Comparison of ENCODE assay signal across 9 cellular contexts in genomic region chr17:74924250-74924948, GRCh38. TPM values are rescaled to one million over a fixed set of nuclear protein-coding genes. Genes with fewer than 3 reads are reported as not detected.
A peak's percentile ranks its signal among the peaks of the same experiment; 100 is the strongest.
DNase-seq lines count a peak whose midpoint lies in the region; ATAC-seq and TF ChIP-seq lines count a peak whose summit lies in the region.
"Had no signal": no experiment of that assay in that cellular context is flagged by ENCODE, and none has a peak within 500 bp of the region (broad histone marks: within the 10 kb centered on the region; RNA-seq: fewer than 3 reads in every experiment).

Gene OTOP2, plus strand, starts transcription at chr17:74924273. Its CDS starts 360 bp downstream, at chr17:74924633.

- no peak within 1 kb of the TSS for H3K9ac ChIP-seq in H9 (ENCODE audit: extremely low read depth, insufficient read length, low read length)

- H2BK12ac ChIP-seq in H9 (ENCODE audit: insufficient read length, low read depth, low read length) = no peak within 1 kb of the TSS

- peak within 1 kb of the TSS; percentile 72 for H3K4me2 ChIP-seq in H9 (ENCODE audit: insufficient read depth, insufficient read length, low read length)

- H3T11ph ChIP-seq in H9 (ENCODE audit: low read length) = no peak within 1 kb of the TSS

- no peaks in the 10 kb centered on the region for H3K36me3 ChIP-seq in prostate gland

- no peak within 1 kb of the TSS for H3K56ac ChIP-seq in H9 (ENCODE audit: insufficient read length, low read depth, low read length)

- no peak within 1 kb of the TSS for H4K91ac ChIP-seq in H9 (ENCODE audit: insufficient read length, low read depth, low read length)

- H3K9me3 ChIP-seq in H9 (ENCODE audit: control insufficient read depth, low read depth, low read length) (no peaks in the 10 kb centered on the region), prostate gland (no peaks in the 10 kb centered on the region)

- no peak within 1 kb of the TSS for H3K27ac Mint-ChIP-seq in H9

- intact Hi-C loops in prostate gland (cut with DNase I) = no loop called here

- H3K27ac ChIP-seq in H9 (ENCODE audit: insufficient read length, low read depth, low read length) (no peak within 1 kb of the TSS), prostate gland (no peak within 1 kb of the TSS)

- H3K4me1 ChIP-seq in H9 (ENCODE audit: insufficient read depth, low read length) (no peaks in the 10 kb centered on the region), prostate gland (replicated peaks) (peaks cover 7% of the 10 kb centered on the region)

- H3K4ac ChIP-seq in H9 (ENCODE audit: low read depth, low read length) = no peak within 1 kb of the TSS

- no peak within 1 kb of the TSS for H3K23ac ChIP-seq in H9 (ENCODE audit: insufficient read length, low read depth, low read length)

- H3K23me2 ChIP-seq in H9 (ENCODE audit: insufficient read length, low read depth, low read length, poor library complexity, severe bottlenecking) = peaks cover 5% of the 10 kb centered on the region

- H2BK20ac ChIP-seq in H9 (ENCODE audit: low read depth, low read length, poor library complexity, severe bottlenecking) = no peak within 1 kb of the TSS

- H4K8ac ChIP-seq in H9 (replicated peaks; ENCODE audit: insufficient read length, low read depth, low read length) = no peak within 1 kb of the TSS

- no CpG with 5 or more reads among the region's 54 CpGs for WGBS in H9 (ENCODE audit: extremely low coverage, insufficient read length, low lambda C conversion rate)
- 2% methylated on average over 53 of the region's 54 CpGs for WGBS in prostate gland

- no peak for ATAC-seq in GM21825 (IDR thresholded peaks at IDR 0.05; ENCODE audit: unreplicated experiment)

- peak within 1 kb of the TSS; percentile 38; the same call in 1 of the 2 replicates for H3K14ac ChIP-seq in H9 (ENCODE audit: insufficient read depth, low read length)

- no peaks in the 10 kb centered on the region for H3K36me3 Mint-ChIP-seq in H9 (ENCODE audit: insufficient read depth in 1 of 3, low read depth in 3 of 3)

- no peak within 1 kb of the TSS for H2BK120ac ChIP-seq in H9 (ENCODE audit: low read depth, low read length, poor library complexity, severe bottlenecking)

- no peak within 1 kb of the TSS for H2BK15ac ChIP-seq in H9 (ENCODE audit: low read depth, low read length)

- peak within 1 kb of the TSS; percentile 15 to 27 for H3K4me3 ChIP-seq in prostate gland

- H3K27me3 ChIP-seq in H9 (ENCODE audit: insufficient read depth, low read length) (peaks cover 43% of the 10 kb centered on the region), prostate gland (replicated peaks; ENCODE audit: insufficient read depth) (peaks cover 22% of the 10 kb centered on the region)

- no peak within 1 kb of the TSS for H2AFZ ChIP-seq in H9 (ENCODE audit: low read length)

- no peak within 1 kb of the TSS for H3K18ac ChIP-seq in H9 (ENCODE audit: insufficient read length, low read depth, low read length)

- peaks cover 15 to 26% of the 10 kb centered on the region in 2 experiments for H3K4me1 Mint-ChIP-seq in H9

- no peak within 1 kb of the TSS for H2AK5ac ChIP-seq in H9 (ENCODE audit: insufficient read length, low read length)

- H4K5ac ChIP-seq in H9 (ENCODE audit: insufficient read length, low read depth, low read length) = no peak within 1 kb of the TSS

- H3K79me2 ChIP-seq in H9 (ENCODE audit: insufficient read depth, low read length) = no peaks in the 10 kb centered on the region

- H3K9me3 Mint-ChIP-seq in H9 = peaks cover 0 to 5% of the 10 kb centered on the region in 2 experiments; a peak in 2 of 5 replicates

- no peak for DNase-seq in H9
- peak; percentile 28 for DNase-seq in OCI-M1 (lab: John Stamatoyannopoulos, UW)
- peak; percentile 33 for DNase-seq in germinal center (ENCODE audit: low spot score)
- no peak for DNase-seq in prostate gland (ENCODE audit: low spot score)
- no peak for DNase-seq in EL
- DNase-seq in kidney glomerular epithelial cell (lab: John Stamatoyannopoulos, UW) = no peak
- no peak for DNase-seq in NCI-H2029 treated with DMSO at 0.1 percent for 48 hours (lab: John Stamatoyannopoulos, UW)

- no peak for TF ChIP-seq CTCF in H9 (conservative IDR thresholded peaks at IDR 0.05)
- TF ChIP-seq CTCF in prostate gland (IDR thresholded peaks at IDR 0.05) = no peak

- H3K4me3 Mint-ChIP-seq in H9 = peak within 1 kb of the TSS; percentile 60 to 80

- H4K20me1 ChIP-seq in H9 (ENCODE audit: control insufficient read depth, insufficient read depth, insufficient read length) = no peaks in the 10 kb centered on the region

- peaks cover 86% of the 10 kb centered on the region for H3K27me3 Mint-ChIP-seq in H9 (ENCODE audit: low read depth)

- H3K79me1 ChIP-seq in H9 (ENCODE audit: insufficient read depth, low read depth, low read length, poor library complexity, severe bottlenecking) = no peaks in the 10 kb centered on the region

- no peak within 1 kb of the TSS for H2BK5ac ChIP-seq in H9 (ENCODE audit: insufficient read length, low read length)

- TF ChIP-seq POLR2A in prostate gland (IDR thresholded peaks at IDR 0.05) = no peak

RNA-seq across cellular contexts. Expression of gene OTOP2, which starts in this region (rescaled TPM):
- total RNA-seq in H9 (2021) = 0.11 TPM in 1 of 2 replicates, not detected in the other
- total RNA-seq in prostate gland = under 1 TPM in 1 of 2 donors, not detected in 1; 0.85 TPM
- total RNA-seq: SK-MEL-5 had no signal

Comparison
In these comparisons a context has a peak if more than half of its experiments do, and no peak if none do; other contexts are left out.
1. DNase-seq: peak in OCI-M1 (single experiment) and germinal center (single experiment); none in H9 (single experiment), prostate gland (single experiment), EL (single experiment), kidney glomerular epithelial cell (single experiment) and NCI-H2029 treated with DMSO at 0.1 percent for 48 hours (single experiment).